Comparison of ENCODE assay signal across 10 cellular contexts in the genomic region with DNA sequence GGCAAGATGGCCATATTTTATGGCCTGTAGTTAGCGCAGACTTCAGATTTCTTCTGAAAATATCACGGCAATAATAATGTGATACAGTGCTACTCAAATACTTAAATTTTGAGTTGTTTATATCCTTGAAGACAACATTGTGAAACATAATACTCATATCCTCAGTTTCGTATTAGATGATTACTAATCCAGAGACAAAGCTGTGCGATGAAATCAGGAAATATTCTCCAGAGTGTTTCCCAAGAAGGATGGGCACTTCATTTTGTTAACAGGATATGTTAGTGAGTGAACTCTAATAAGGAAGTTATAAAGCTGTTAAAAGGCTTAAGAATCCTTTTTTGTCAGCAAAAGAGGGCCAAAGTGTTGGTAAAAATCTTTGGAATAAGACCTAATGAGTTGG. TPM values are rescaled to one million over a fixed set of nuclear protein-coding genes. Genes with fewer than 3 reads are reported as not detected.
A peak's percentile ranks its signal among the peaks of the same experiment; 100 is the strongest.
DNase-seq lines count a peak whose midpoint lies in the region; ATAC-seq, FAIRE-seq and TF ChIP-seq lines count a peak whose summit lies in the region.
"Had no signal": no experiment of that assay in that cellular context is flagged by ENCODE, and none has a peak within 500 bp of the region (broad histone marks: within the 10 kb centered on the region; RNA-seq: fewer than 3 reads in every experiment).

No MANE protein-coding gene starts in this region.

- H3K27ac Mint-ChIP-seq in astrocyte (ENCODE audit: unreplicated experiment): peak overlapping the region; percentile 71

- intact Hi-C loops in left lung (cut with DNase I): no loop called here

- no peaks in the 10 kb centered on the region for H4K20me1 ChIP-seq in astrocyte (ENCODE audit: insufficient read depth, low read length)

- H3K4me3 ChIP-seq in astrocyte (ENCODE audit: insufficient read depth, low read depth, low read length) (no peak overlapping the region), left lung (no peak overlapping the region), thoracic aorta (peak overlapping the region; percentile 15)

- H2AFZ ChIP-seq in astrocyte (ENCODE audit: low read depth, low read length): no peak overlapping the region

- peak; percentile 16 to 24 for ATAC-seq in activated T-cell treated with anti-CD3 and anti-CD28 coated beads, Interleukin-2, amount 50 U/mL, for 4 hours
- ATAC-seq in left lung (no peak), thoracic aorta (ENCODE audit: insufficient number of reproducible peaks, low FRiP score, low read depth) (no peak), HG02588 (IDR thresholded peaks at IDR 0.05; ENCODE audit: unreplicated experiment) (no peak)

- H3K9me3 ChIP-seq in astrocyte (ENCODE audit: insufficient read depth, low read depth, low read length) (no peaks in the 10 kb centered on the region), left lung (no peaks in the 10 kb centered on the region), thoracic aorta (no peaks in the 10 kb centered on the region)

- peaks cover 54% of the 10 kb centered on the region for H3K4me1 Mint-ChIP-seq in activated T-cell treated with anti-CD3 and anti-CD28 coated beads, Interleukin-2, amount 50 U/mL, for 4 hours (ENCODE audit: low read depth)
- H3K4me1 Mint-ChIP-seq in astrocyte (ENCODE audit: low read depth, unreplicated experiment): peaks cover 30% of the 10 kb centered on the region

- TF ChIP-seq CTCF in astrocyte (IDR thresholded peaks at IDR 0.05; ENCODE audit: insufficient read depth, low read depth, low read length): no peak
- no peak for TF ChIP-seq CTCF in left lung (IDR thresholded peaks at IDR 0.05)
- no peak for TF ChIP-seq CTCF in thoracic aorta (IDR thresholded peaks at IDR 0.05)

- no peak overlapping the region for H3K9ac ChIP-seq in astrocyte (ENCODE audit: low read length)

- H3K27me3 Mint-ChIP-seq in activated T-cell treated with anti-CD3 and anti-CD28 coated beads, Interleukin-2, amount 50 U/mL, for 4 hours (ENCODE audit: low read depth): no peaks in the 10 kb centered on the region
- H3K27me3 Mint-ChIP-seq in astrocyte (ENCODE audit: low read depth, unreplicated experiment): no peaks in the 10 kb centered on the region

- no peaks in the 10 kb centered on the region for H3K36me3 ChIP-seq in astrocyte (ENCODE audit: insufficient read depth, low read length)
- no peaks in the 10 kb centered on the region for H3K36me3 ChIP-seq in left lung
- H3K36me3 ChIP-seq in thoracic aorta: no peaks in the 10 kb centered on the region

- peak overlapping the region; percentile 70 for H3K4me3 Mint-ChIP-seq in activated T-cell treated with anti-CD3 and anti-CD28 coated beads, Interleukin-2, amount 50 U/mL, for 4 hours
- H3K4me3 Mint-ChIP-seq in astrocyte (ENCODE audit: unreplicated experiment): no peak overlapping the region

- FAIRE-seq in astrocyte (lab: Jason Lieb, UNC): no peak

- no peaks in the 10 kb centered on the region for H3K36me3 Mint-ChIP-seq in activated T-cell treated with anti-CD3 and anti-CD28 coated beads, Interleukin-2, amount 50 U/mL, for 4 hours (ENCODE audit: insufficient read depth)
- no peaks in the 10 kb centered on the region for H3K36me3 Mint-ChIP-seq in astrocyte (ENCODE audit: low read depth, unreplicated experiment)

- peaks cover 16% of the 10 kb centered on the region for H3K4me1 ChIP-seq in astrocyte (ENCODE audit: insufficient read depth, low read length)
- H3K4me1 ChIP-seq in left lung: peaks cover 7 to 62% of the 10 kb centered on the region in 2 donors
- peaks cover 34 to 41% of the 10 kb centered on the region in 2 donors for H3K4me1 ChIP-seq in thoracic aorta (ENCODE audit: control insufficient read depth in 1 of 2, low read depth in 2 of 2)

- H3K27ac ChIP-seq in astrocyte (ENCODE audit: low read depth, low read length) (no peak overlapping the region), left lung (peak overlapping the region; percentile 41 to 68), thoracic aorta (peak overlapping the region; percentile 12 to 72)

- peak overlapping the region; percentile 12 for H3K4me2 ChIP-seq in astrocyte (ENCODE audit: low read length)

- peaks cover 8% of the 10 kb centered on the region for H3K27me3 ChIP-seq in astrocyte (ENCODE audit: insufficient read depth, low read length)
- H3K27me3 ChIP-seq in left lung: peaks cover 0 to 14% of the 10 kb centered on the region in 2 donors
- no peaks in the 10 kb centered on the region for H3K27me3 ChIP-seq in thoracic aorta (replicated peaks; ENCODE audit: insufficient read depth)

- H3K79me2 ChIP-seq in astrocyte (ENCODE audit: insufficient read depth, low read length): no peaks in the 10 kb centered on the region

- H3K9me3 Mint-ChIP-seq in activated T-cell treated with anti-CD3 and anti-CD28 coated beads, Interleukin-2, amount 50 U/mL, for 4 hours: no peaks in the 10 kb centered on the region
- H3K9me3 Mint-ChIP-seq in astrocyte (ENCODE audit: unreplicated experiment): peaks cover 2% of the 10 kb centered on the region

- DNase-seq in activated T-cell treated with anti-CD3 and anti-CD28 coated beads, Interleukin-2, amount 50 U/mL, for 4 hours: no peak
- no peak for DNase-seq in activated T-cell treated with anti-CD3 and anti-CD28 coated beads, Interleukin-2, amount 50 U/mL, for 48 hours
- DNase-seq in astrocyte (ENCODE audit: low read depth): no peak
- DNase-seq in left lung: no peak
- no peak for DNase-seq in thoracic aorta (ENCODE audit: low spot score)
- no peak for DNase-seq in NCI-H1694 treated with DMSO at 0.1 percent for 48 hours (lab: John Stamatoyannopoulos, UW)
- DNase-seq in foreskin melanocyte: no peak
- DNase-seq: hypothalamus, SHP77 had no signal

RNA-seq across cellular contexts. Expression of a gene that starts 4.0 kb away (rescaled TPM):
- 1 to 10 TPM; 7.3 to 8.6 (median 7.9) TPM for total RNA-seq in activated T-cell treated with anti-CD3 and anti-CD28 coated beads, Interleukin-2, amount 50 U/mL, for 4 hours
- total RNA-seq in astrocyte (21.4 and 22.3 TPM in 2 replicates), left lung (10 to 100 TPM; 12.8 to 41.5 TPM), thoracic aorta (10 to 100 TPM; 56.3 to 57.9 TPM)

RNA-seq across cellular contexts. Expression of a gene that starts 49.9 kb away (rescaled TPM):
- 10 to 100 TPM; 33.7 to 42.7 (median 41.4) TPM for total RNA-seq in activated T-cell treated with anti-CD3 and anti-CD28 coated beads, Interleukin-2, amount 50 U/mL, for 4 hours
- total RNA-seq in astrocyte (20.1 and 24.0 TPM in 2 replicates), left lung (10 to 100 TPM; 19.9 to 23.4 TPM), thoracic aorta (10 to 100 TPM; 14.6 to 15.2 TPM)

Comparison
In these comparisons a context has a peak if more than half of its experiments do, and no peak if none do; other contexts are left out.
1. ATAC-seq: peak in activated T-cell treated with anti-CD3 and anti-CD28 coated beads, Interleukin-2, amount 50 U/mL, for 4 hours (2 of 2); none in left lung (single experiment), thoracic aorta (single experiment) and HG02588 (single experiment).